ENCODE assay signal across 25 cellular contexts in genomic region chr16:11174141-11174540, GRCh38.
"Had no signal": no experiment of that assay in that cellular context is flagged by ENCODE, and none has a peak within 500 bp of the region (broad histone marks: within the 10 kb centered on the region; RNA-seq: fewer than 3 reads in every experiment).

No MANE protein-coding gene starts in this region.

- H3K4me1 Mint-ChIP-seq: endodermal cell, nephron had no signal

- H3K27me3 Mint-ChIP-seq: activated CD4-positive, alpha-beta memory T cell treated with anti-CD3 and anti-CD28 coated beads for 36 hours; activated CD8-positive, alpha-beta memory T cell treated with anti-CD3 and anti-CD28 coated beads, Interleukin-2, amount 10 ng/mL, durations not matched to agents 7 days and 5 days; activated naive CD8-positive, alpha-beta T cell; activated T-helper 17 cell treated with anti-CD3 and anti-CD28 coated beads, Interleukin-2, amount 50 U/mL, for 72 hours had no signal

- H3K27ac Mint-ChIP-seq: endodermal cell, nephron had no signal

- H3K4me3 Mint-ChIP-seq: activated CD4-positive, alpha-beta memory T cell treated with anti-CD3 and anti-CD28 coated beads for 36 hours; activated CD8-positive, alpha-beta memory T cell treated with anti-CD3 and anti-CD28 coated beads, Interleukin-2, amount 10 ng/mL, durations not matched to agents 7 days and 5 days; activated naive CD8-positive, alpha-beta T cell; activated T-helper 17 cell treated with anti-CD3 and anti-CD28 coated beads, Interleukin-2, amount 50 U/mL, for 72 hours; endodermal cell; nephron had no signal

- H3K9me3 Mint-ChIP-seq: activated CD4-positive, alpha-beta memory T cell treated with anti-CD3 and anti-CD28 coated beads for 36 hours; activated T-helper 17 cell treated with anti-CD3 and anti-CD28 coated beads, Interleukin-2, amount 50 U/mL, for 72 hours; endodermal cell; nephron had no signal

- ATAC-seq: activated CD8-positive, alpha-beta memory T cell treated with anti-CD3 and anti-CD28 coated beads, Interleukin-2, amount 10 ng/mL, durations not matched to agents 7 days and 5 days; activated T-helper 17 cell treated with anti-CD3 and anti-CD28 coated beads, Interleukin-2, amount 50 U/mL, for 72 hours; gastroesophageal sphincter; left ventricle myocardium superior; sciatic nerve had no signal

- DNase-seq: activated CD4-positive, alpha-beta memory T cell treated with anti-CD3 and anti-CD28 coated beads for 36 hours; activated CD4-positive, alpha-beta T cell treated with anti-CD3 and anti-CD28 coated beads for 1 hour; activated CD8-positive, alpha-beta memory T cell treated with anti-CD3 and anti-CD28 coated beads, Interleukin-2, amount 10 ng/mL, durations not matched to agents 7 days and 5 days; activated naive CD4-positive, alpha-beta T cell; activated T-cell treated with anti-CD3 and anti-CD28 coated beads for 4 hours; amniotic stem cell; cerebellar nuclear complex; endodermal cell; head of caudate nucleus; hypothalamus; left ventricle myocardium superior; mammary epithelial cell; midbrain; nucleus accumbens; SK-N-SH; small intestine; stimulated activated CD4-positive, alpha-beta T cell treated with anti-CD3 and anti-CD28 coated beads, Interleukin-2, amount 100 ng/mL, for 24 hours; stimulated activated naive CD4-positive, alpha-beta T cell; testis; WERI-Rb-1 had no signal
